ENCODE assay signal across 8 cellular contexts in genomic region chr2:197360744-197361156, GRCh38. TPM values are rescaled to one million over a fixed set of nuclear protein-coding genes. Genes with fewer than 3 reads are reported as not detected.
DNase-seq lines count a peak whose midpoint lies in the region; ATAC-seq and TF ChIP-seq lines count a peak whose summit lies in the region.

No MANE protein-coding gene starts in this region.

- peak; percentile 81 for ATAC-seq in GM19351 (IDR thresholded peaks at IDR 0.05; ENCODE audit: unreplicated experiment)
- ATAC-seq in HG03342 (IDR thresholded peaks at IDR 0.05; ENCODE audit: unreplicated experiment), result peak; percentile 68

- intact Hi-C loops in lower leg skin (cut with DNase I; ENCODE audit: low total_unique reads), result no loop called here

- TF ChIP-seq CTCF in lower leg skin (IDR thresholded peaks at IDR 0.05), result no peak

- TF ChIP-seq POLR2A in lower leg skin (IDR thresholded peaks at IDR 0.05), result no peak

- H3K4me3 ChIP-seq in lower leg skin (ENCODE audit: low read depth, poor library complexity, severe bottlenecking), result no peak overlapping the region

- DNase-seq in ELR (ENCODE audit: low read depth), result peak; percentile 43
- DNase-seq in fibroblast of peridontal ligament (ENCODE audit: extremely low read depth), result peak; percentile 77
- DNase-seq in NK-92 treated with Interleukin-12 subunit alpha and Interleukin-12 subunit beta, amount 100 ng/mL, for 24 hours (lab: John Stamatoyannopoulos, UW), result no peak
- no peak for DNase-seq in lower leg skin (ENCODE audit: low spot score in 2 of 2)
- no peak for DNase-seq in COLO668 (lab: John Stamatoyannopoulos, UW; ENCODE audit: unreplicated experiment)
- DNase-seq in GM19240 (ENCODE audit: insufficient read length, low spot score), result no peak

RNA-seq across cellular contexts. Expression of gene ANKRD44, which starts 50.2 kb away (rescaled TPM):
- total RNA-seq in lower leg skin, result 10 to 100 TPM in 2 of 4 donors, 1 to 10 TPM in 2; 9.1 to 20.8 (median 14.9) TPM

Comparison
In these comparisons a context has a peak if more than half of its experiments do, and no peak if none do; other contexts are left out.
1. DNase-seq: peak in ELR (single experiment) and fibroblast of peridontal ligament (single experiment); none in NK-92 treated with Interleukin-12 subunit alpha and Interleukin-12 subunit beta, amount 100 ng/mL, for 24 hours (single experiment), lower leg skin (0 of 2), COLO668 (single experiment) and GM19240 (single experiment).